In the genomic region with DNA sequence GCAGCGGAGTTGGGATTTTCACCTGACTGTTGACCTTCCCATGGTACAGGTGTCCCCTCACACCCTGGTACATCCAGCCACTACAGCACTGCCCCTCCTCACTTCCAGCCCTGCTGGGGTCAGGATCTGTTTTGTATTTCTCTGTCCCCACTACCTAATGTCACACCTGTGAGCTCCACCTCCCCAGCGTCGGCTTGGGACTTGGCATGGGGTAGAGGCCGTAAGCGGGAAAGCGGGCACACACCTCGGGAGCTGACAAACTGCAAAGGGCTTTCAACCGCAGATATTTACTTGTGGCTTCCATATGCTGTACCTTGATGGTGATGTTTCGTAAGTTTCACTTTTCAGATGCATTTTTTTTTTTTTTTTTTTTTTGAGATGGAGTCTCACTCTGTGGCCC, we compare ENCODE assay signal across 18 cellular contexts. TPM values are rescaled to one million over a fixed set of nuclear protein-coding genes. Genes with fewer than 3 reads are reported as not detected.
DNase-seq lines count a peak whose midpoint lies in the region; ATAC-seq, FAIRE-seq and TF ChIP-seq lines count a peak whose summit lies in the region.
"Had no signal": no experiment of that assay in that cellular context is flagged by ENCODE, and none has a peak within 500 bp of the region (broad histone marks: within the 10 kb centered on the region; RNA-seq: fewer than 3 reads in every experiment).

No MANE protein-coding gene starts in this region.

- CTCF ChIA-PET in Panc1 (lab: Charles Lee) = no interaction called here

- H3K27ac ChIP-seq in right atrium auricular region (peak overlapping the region in 1 of 2 donors; percentile 19), Panc1 (ENCODE audit: low read length) (peak overlapping the region; percentile 72), kidney (ENCODE audit: low read depth in 2 of 2, low read length in 2 of 2) (no peak overlapping the region)
- H3K27ac ChIP-seq: 22Rv1, GM23248 had no signal

- peak; percentile 18 for DNase-seq in left ventricle myocardium superior
- no peak for DNase-seq in right atrium auricular region (ENCODE audit: low spot score)
- DNase-seq in Panc1 (ENCODE audit: low read depth, low spot score) = no peak
- DNase-seq in kidney = peak; percentile 53
- no peak for DNase-seq in CD1c-positive myeloid dendritic cell (ENCODE audit: extremely low spot score)
- DNase-seq in foreskin fibroblast = no peak
- DNase-seq in middle frontal gyrus (ENCODE audit: extremely low spot score, low spot score) = no peak
- DNase-seq: Caco-2; CD8-positive, alpha-beta memory T cell; DMS53; GF-D8; GM23248 had no signal

- H3K9me3 ChIP-seq in right atrium auricular region (no peaks in the 10 kb centered on the region), Panc1 (ENCODE audit: control insufficient read depth, insufficient read depth, low read depth, low read length) (no peaks in the 10 kb centered on the region), kidney (ENCODE audit: control insufficient read depth in 1 of 2, low read length in 2 of 2) (no peaks in the 10 kb centered on the region)
- H3K9me3 ChIP-seq: Caco-2, HAP-1 had no signal

- FAIRE-seq in kidney (lab: Jason Lieb, UNC) = no peak

- no peaks in the 10 kb centered on the region for H3K27me3 ChIP-seq in right atrium auricular region
- no peaks in the 10 kb centered on the region for H3K27me3 ChIP-seq in Panc1 (ENCODE audit: control insufficient read depth, insufficient read depth, low read length)

- no TSS peak for BruUV-seq in Panc1 (replicated peaks; lab: Mats Ljungman, UMichigan)

- peaks cover 0 to 54% of the 10 kb centered on the region in 2 donors for H3K4me1 ChIP-seq in right atrium auricular region
- H3K4me1 ChIP-seq in Panc1 (ENCODE audit: control insufficient read depth, insufficient read depth, low read length) = peaks cover 31% of the 10 kb centered on the region
- H3K4me1 ChIP-seq in kidney (ENCODE audit: control insufficient read depth in 1 of 2, insufficient read depth in 1 of 2, low read depth in 1 of 2, low read length in 2 of 2) = peaks cover 0 to 5% of the 10 kb centered on the region in 2 donors
- H3K4me1 ChIP-seq: Caco-2, HAP-1 had no signal

- in situ Hi-C loops in Panc1 (cut with HindIII; ENCODE audit: low pct_unique_long_range_greater_than_20kb, low sequenced_read_pairs) = no loop called here

- intact Hi-C loops in left ventricle myocardium superior (cut with micrococcal nuclease) = no loop called here
- intact Hi-C loops in Panc1 (cut with micrococcal nuclease; ENCODE audit: unreplicated experiment) = no loop called here
- intact Hi-C loops in kidney (cut with DNase I) = no loop called here

- TF ChIP-seq CTCF in right atrium auricular region (IDR thresholded peaks at IDR 0.05) (no peak), Panc1 (IDR thresholded peaks at IDR 0.05) (no peak), kidney (IDR thresholded peaks at IDR 0.05; ENCODE audit: borderline replicate concordance, extremely low read depth, insufficient read depth) (no peak), foreskin fibroblast (IDR thresholded peaks at IDR 0.05; ENCODE audit: low read depth, low read length) (no peak)

- no peak overlapping the region for H3K9ac ChIP-seq in kidney (ENCODE audit: low read length in 2 of 2)
- H3K9ac ChIP-seq: GM23248 had no signal

- H3K4me3 ChIP-seq in right atrium auricular region (no peak overlapping the region), Panc1 (ENCODE audit: low read depth in 2 of 2, low read length in 2 of 2) (no peak overlapping the region), kidney (ENCODE audit: low read length in 2 of 2) (no peak overlapping the region), foreskin fibroblast (ENCODE audit: low read depth in 1 of 2, low read length in 2 of 2) (no peak overlapping the region)
- H3K4me3 ChIP-seq: GM23248, HAP-1 had no signal

- POLR2A ChIA-PET in Panc1 (lab: Charles Lee) = no interaction called here

- H3K36me3 ChIP-seq in right atrium auricular region (no peaks in the 10 kb centered on the region), Panc1 (ENCODE audit: control insufficient read depth, insufficient read depth, low read length) (no peaks in the 10 kb centered on the region), kidney (ENCODE audit: control insufficient read depth in 1 of 2, insufficient read depth in 2 of 2, low read length in 2 of 2) (no peaks in the 10 kb centered on the region)
- H3K36me3 ChIP-seq: HAP-1 had no signal

- ATAC-seq in left ventricle myocardium superior (no peak), Panc1 (no peak), GM21381 (IDR thresholded peaks at IDR 0.05; ENCODE audit: unreplicated experiment) (no peak)

RNA-seq across cellular contexts. Expression of gene CCN5, which starts 5.4 kb away (rescaled TPM):
- total RNA-seq in left ventricle myocardium superior (19.5 TPM), right atrium auricular region (100 to 1,000 TPM in 1 of 2 donors, 10 to 100 TPM in 1; 85.1 to 118 TPM), Panc1 (2021; ENCODE audit: unreplicated experiment) (15.2 TPM), kidney (3.1 TPM)
- 32.0 TPM for polyA plus RNA-seq in Panc1 (2012; ENCODE audit: insufficient read length)
- 0.41 TPM for polyA plus RNA-seq in kidney (ENCODE audit: insufficient read depth, low read depth, low replicate concordance)
- total RNA-seq: A673; Caco-2; CD8-positive, alpha-beta memory T cell; HT-29 had no signal
- polyA plus RNA-seq: CD14-positive monocyte; CD8-positive, alpha-beta memory T cell had no signal

RNA-seq across cellular contexts. Expression of gene KCNK15, which starts 35.9 kb away (rescaled TPM):
- 0.25 TPM for total RNA-seq in left ventricle myocardium superior
- 1 to 10 TPM; 1.4 to 3.7 TPM for total RNA-seq in right atrium auricular region
- total RNA-seq in Panc1 (2021; ENCODE audit: unreplicated experiment) = 7.4 TPM
- polyA plus RNA-seq in Panc1 (2012; ENCODE audit: insufficient read length) = 13.2 TPM
- 11.7 TPM for total RNA-seq in kidney
- polyA plus RNA-seq in kidney (ENCODE audit: insufficient read depth, low read depth, low replicate concordance) = 0.62 TPM
- total RNA-seq: A673, HT-29 had no signal
- polyA plus RNA-seq: CD14-positive monocyte; CD8-positive, alpha-beta memory T cell had no signal

RNA-seq across cellular contexts. Expression of gene ADA, which starts 58.3 kb away (rescaled TPM):
- 8.5 TPM for total RNA-seq in left ventricle myocardium superior
- total RNA-seq in right atrium auricular region = 10 to 100 TPM in 1 of 2 donors, 1 to 10 TPM in 1; 6.3 to 16.7 TPM
- total RNA-seq in Panc1 (2021; ENCODE audit: unreplicated experiment) = 53.8 TPM
- 65.5 TPM for polyA plus RNA-seq in Panc1 (2012; ENCODE audit: insufficient read length)
- 6.5 TPM for total RNA-seq in kidney
- 3.1 TPM for polyA plus RNA-seq in kidney (ENCODE audit: insufficient read depth, low read depth, low replicate concordance)
- total RNA-seq: HT-29 had no signal

Comparison
In these comparisons a context has a peak if more than half of its experiments do, and no peak if none do; other contexts are left out.
1. DNase-seq: peak in left ventricle myocardium superior (single experiment) and kidney (single experiment); none in right atrium auricular region (single experiment), Panc1 (single experiment), CD1c-positive myeloid dendritic cell (single experiment), foreskin fibroblast (0 of 2) and middle frontal gyrus (single experiment).